ENCODE assay signal across 3 cellular contexts in genomic region chr7:105477908-105478307, GRCh38.
TF ChIP-seq lines count a peak whose summit lies in the region.

No MANE protein-coding gene starts in this region.

TF ChIP-seq in HEK293, 187 proteins besides CTCF, POLR2A, EP300 and RAD21:
- TF ChIP-seq ZNF600 (tag by site-specific recombination; IDR thresholded peaks at IDR 0.05), result no peak
- peak; percentile 71 for TF ChIP-seq ZNF146 (tag by site-specific recombination; IDR thresholded peaks at IDR 0.05)
- peak; percentile 67 for TF ChIP-seq ZNF121 (tag by site-specific recombination; IDR thresholded peaks at IDR 0.05)
- TF ChIP-seq ZNF302 (tag by site-specific recombination; IDR thresholded peaks at IDR 0.05; ENCODE audit: low read depth), result no peak
- TF ChIP-seq GLIS2 (tag by site-specific recombination; IDR thresholded peaks at IDR 0.05), result no peak
- TF ChIP-seq ZNF571 (tag by site-specific recombination; IDR thresholded peaks at IDR 0.05), result no peak

TF ChIP-seq in WTC11, 78 proteins besides CTCF, POLR2A, EP300 and RAD21:
- TF ChIP-seq ZNF121 (CRISPR knock-in tag; IDR thresholded peaks at IDR 0.05) (peak; percentile 59; the same call in 1 of the 2 replicates), ATF1 (CRISPR knock-in tag; IDR thresholded peaks at IDR 0.05) (no peak)

TF ChIP-seq in K562, 482 proteins besides CTCF, POLR2A, EP300 and RAD21:
- TF ChIP-seq ADNP (tag; IDR thresholded peaks at IDR 0.05), result peak; percentile 49; the same call in 1 of the 2 replicates
- peak in 1 of 2 experiments; percentile 7; a peak in 1 of 4 replicates for TF ChIP-seq KDM1A (IDR thresholded peaks at IDR 0.05)
- TF ChIP-seq ZNF764 (CRISPR knock-in tag; IDR thresholded peaks at IDR 0.05; ENCODE audit: low read depth), result no peak
- TF ChIP-seq ZNF24 (IDR thresholded peaks at IDR 0.05), result peak; percentile 77; the same call in 1 of the 2 replicates
- peak; percentile 67 for TF ChIP-seq ZNF146 (CRISPR knock-in tag; IDR thresholded peaks at IDR 0.05; ENCODE audit: unreplicated experiment)
